Comparison of ENCODE assay signal across 11 cellular contexts in the genomic region with DNA sequence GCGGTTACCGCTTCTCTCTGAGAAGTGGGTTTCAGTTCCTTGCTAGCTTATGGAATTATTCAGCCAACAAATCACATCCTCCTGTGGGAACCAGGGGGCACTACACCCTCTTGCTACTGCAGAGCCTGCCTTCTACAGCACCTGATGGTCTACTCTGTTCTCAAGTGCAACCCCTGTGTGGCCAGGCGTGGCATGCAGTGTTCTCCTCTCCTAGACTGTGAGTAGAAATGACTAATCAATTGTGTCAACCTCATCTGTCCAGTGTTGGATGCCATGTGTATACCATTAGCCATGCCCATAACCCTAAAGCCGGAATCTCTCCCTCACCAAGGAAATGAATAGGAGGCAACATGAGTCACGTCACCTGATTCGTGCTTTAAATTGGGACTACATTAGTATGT.
A peak's percentile ranks its signal among the peaks of the same experiment; 100 is the strongest.
DNase-seq lines count a peak whose midpoint lies in the region; ATAC-seq, FAIRE-seq and TF ChIP-seq lines count a peak whose summit lies in the region.
"Had no signal": no experiment of that assay in that cellular context is flagged by ENCODE, and none has a peak within 500 bp of the region (broad histone marks: within the 10 kb centered on the region; RNA-seq: fewer than 3 reads in every experiment).

No MANE protein-coding gene starts in this region.

- H3K9me3 ChIP-seq in A549 (no peaks in the 10 kb centered on the region), OCI-LY3 (ENCODE audit: insufficient read depth, low read length) (no peaks in the 10 kb centered on the region)
- H3K9me3 ChIP-seq: SJSA1 had no signal

- no peak overlapping the region for H2AFZ ChIP-seq in OCI-LY3 (ENCODE audit: low read depth, low read length)

- 95% methylated on average over 6 of the region's 6 CpGs for WGBS in A549 (ENCODE audit: missing lambda C conversion rate)

- CTCF ChIA-PET in A549 (lab: Yijun Ruan, JAX), result interaction anchor here (1.2 to 6.5 kb wide), 5 partner anchors 9 to 232 kb away, joined by 3 to 27 read pairs (median 4); no protein-coding TSS in a partner anchor

- ATAC-seq in A549 (peak in 1 of 2 experiments; percentile 56; a peak in 3 of 6 replicates), GM21526 (IDR thresholded peaks at IDR 0.05; ENCODE audit: low FRiP score, unreplicated experiment) (no peak), GM21723 (IDR thresholded peaks at IDR 0.05; ENCODE audit: unreplicated experiment) (no peak), GM19455 (IDR thresholded peaks at IDR 0.05; ENCODE audit: unreplicated experiment) (no peak)
- ATAC-seq: natural killer cell treated with Interleukin-12 subunit alpha and Interleukin-12 subunit beta and Interleukin-15 and Interleukin-18, amount 100 ng/mL, for 72 hours had no signal

- no peak for FAIRE-seq in A549 (lab: Jason Lieb, UNC)

- no peak for TF ChIP-seq POLR2A in A549 (IDR thresholded peaks at IDR 0.05; ENCODE audit: low read length)

- DNase-seq in A549 (ENCODE audit: low read depth in 1 of 2, low spot score in 1 of 2), result peak in 1 of 2 experiments; percentile 50
- DNase-seq in ELR (ENCODE audit: low read depth), result peak; percentile 56
- DNase-seq in epithelial cell of proximal tubule (ENCODE audit: low read depth), result no peak
- no peak for DNase-seq in hypothalamus (lab: John Stamatoyannopoulos, UW)
- DNase-seq: NCI-H1105 had no signal

- H3K4me2 ChIP-seq in A549 (no peak overlapping the region), OCI-LY3 (ENCODE audit: low read length) (peak overlapping the region; percentile 18; the same call in 1 of the 2 replicates)

- no peaks in the 10 kb centered on the region for H3K79me2 ChIP-seq in OCI-LY3 (ENCODE audit: low read length)

- peaks cover 39% of the 10 kb centered on the region for H3K27me3 ChIP-seq in OCI-LY3 (ENCODE audit: low read depth, low read length)
- H3K27me3 ChIP-seq: SJSA1 had no signal

- H4K20me1 ChIP-seq in OCI-LY3 (ENCODE audit: insufficient read depth, low read length), result no peaks in the 10 kb centered on the region

- H3K4me3 ChIP-seq in A549 (no peak overlapping the region), OCI-LY3 (ENCODE audit: low read length) (no peak overlapping the region), epithelial cell of proximal tubule (ENCODE audit: low read depth, low read length) (no peak overlapping the region)
- H3K4me3 ChIP-seq: SJSA1 had no signal

- TF ChIP-seq EP300 in A549 (IDR thresholded peaks at IDR 0.05), result no peak

- H3K36me3 ChIP-seq in OCI-LY3 (replicated peaks; ENCODE audit: low read depth, low read length), result no peaks in the 10 kb centered on the region
- H3K36me3 ChIP-seq: SJSA1 had no signal

- H3K4me1 ChIP-seq in A549, result peaks cover 35% of the 10 kb centered on the region
- peaks cover 12% of the 10 kb centered on the region for H3K4me1 ChIP-seq in OCI-LY3 (ENCODE audit: low read length)

- TF ChIP-seq RAD21 in A549 (conservative IDR thresholded peaks at IDR 0.05 in 1 of 2, IDR thresholded peaks at IDR 0.05 in 1 of 2), result peak in 1 of 2 experiments; percentile 37; a peak in 1 of 5 replicates

- POLR2A ChIA-PET in A549 (lab: Yijun Ruan, JAX), result no interaction called here

- H3K27ac ChIP-seq in A549, result peak overlapping the region; percentile 43 to 61; a peak in 4 of 6 replicates
- no peak overlapping the region for H3K27ac ChIP-seq in OCI-LY3 (ENCODE audit: low read length)

- H3K9ac ChIP-seq in OCI-LY3 (ENCODE audit: low read length), result no peak overlapping the region

- TF ChIP-seq CTCF in A549 (IDR thresholded peaks at IDR 0.05), result no peak
- TF ChIP-seq CTCF in OCI-LY3 (IDR thresholded peaks at IDR 0.05; ENCODE audit: low read depth, low read length), result peak; percentile 33
- peak; percentile 54 for TF ChIP-seq CTCF in epithelial cell of proximal tubule (conservative IDR thresholded peaks at IDR 0.05; ENCODE audit: low read depth, low read length)

TF ChIP-seq in A549, 52 proteins besides CTCF, POLR2A, EP300 and RAD21:
- TF ChIP-seq CHD4 (IDR thresholded peaks at IDR 0.05; ENCODE audit: borderline replicate concordance), result no peak
- TF ChIP-seq, protein P1, sequence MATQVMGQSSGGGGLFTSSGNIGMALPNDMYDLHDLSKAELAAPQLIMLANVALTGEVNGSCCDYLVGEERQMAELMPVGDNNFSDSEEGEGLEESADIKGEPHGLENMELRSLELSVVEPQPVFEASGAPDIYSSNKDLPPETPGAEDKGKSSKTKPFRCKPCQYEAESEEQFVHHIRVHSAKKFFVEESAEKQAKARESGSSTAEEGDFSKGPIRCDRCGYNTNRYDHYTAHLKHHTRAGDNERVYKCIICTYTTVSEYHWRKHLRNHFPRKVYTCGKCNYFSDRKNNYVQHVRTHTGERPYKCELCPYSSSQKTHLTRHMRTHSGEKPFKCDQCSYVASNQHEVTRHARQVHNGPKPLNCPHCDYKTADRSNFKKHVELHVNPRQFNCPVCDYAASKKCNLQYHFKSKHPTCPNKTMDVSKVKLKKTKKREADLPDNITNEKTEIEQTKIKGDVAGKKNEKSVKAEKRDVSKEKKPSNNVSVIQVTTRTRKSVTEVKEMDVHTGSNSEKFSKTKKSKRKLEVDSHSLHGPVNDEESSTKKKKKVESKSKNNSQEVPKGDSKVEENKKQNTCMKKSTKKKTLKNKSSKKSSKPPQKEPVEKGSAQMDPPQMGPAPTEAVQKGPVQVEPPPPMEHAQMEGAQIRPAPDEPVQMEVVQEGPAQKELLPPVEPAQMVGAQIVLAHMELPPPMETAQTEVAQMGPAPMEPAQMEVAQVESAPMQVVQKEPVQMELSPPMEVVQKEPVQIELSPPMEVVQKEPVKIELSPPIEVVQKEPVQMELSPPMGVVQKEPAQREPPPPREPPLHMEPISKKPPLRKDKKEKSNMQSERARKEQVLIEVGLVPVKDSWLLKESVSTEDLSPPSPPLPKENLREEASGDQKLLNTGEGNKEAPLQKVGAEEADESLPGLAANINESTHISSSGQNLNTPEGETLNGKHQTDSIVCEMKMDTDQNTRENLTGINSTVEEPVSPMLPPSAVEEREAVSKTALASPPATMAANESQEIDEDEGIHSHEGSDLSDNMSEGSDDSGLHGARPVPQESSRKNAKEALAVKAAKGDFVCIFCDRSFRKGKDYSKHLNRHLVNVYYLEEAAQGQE (IDR thresholded peaks at IDR 0.05), result no peak
- no peak for TF ChIP-seq EHF (CRISPR knock-in tag; IDR thresholded peaks at IDR 0.05)
- no peak for TF ChIP-seq ZSCAN20 (CRISPR knock-in tag; IDR thresholded peaks at IDR 0.05)
- TF ChIP-seq ZC3H11A (IDR thresholded peaks at IDR 0.05), result no peak
- no peak for TF ChIP-seq CBX2 (IDR thresholded peaks at IDR 0.05; ENCODE audit: borderline replicate concordance, low read depth)
- TF ChIP-seq, protein P2, sequence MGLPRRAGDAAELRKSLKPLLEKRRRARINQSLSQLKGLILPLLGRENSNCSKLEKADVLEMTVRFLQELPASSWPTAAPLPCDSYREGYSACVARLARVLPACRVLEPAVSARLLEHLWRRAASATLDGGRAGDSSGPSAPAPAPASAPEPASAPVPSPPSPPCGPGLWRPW (IDR thresholded peaks at IDR 0.05), result no peak
- TF ChIP-seq NPAS2 (CRISPR knock-in tag; IDR thresholded peaks at IDR 0.05; ENCODE audit: borderline replicate concordance), result no peak
